Comparison of ENCODE assay signal across 8 cellular contexts in the genomic region with DNA sequence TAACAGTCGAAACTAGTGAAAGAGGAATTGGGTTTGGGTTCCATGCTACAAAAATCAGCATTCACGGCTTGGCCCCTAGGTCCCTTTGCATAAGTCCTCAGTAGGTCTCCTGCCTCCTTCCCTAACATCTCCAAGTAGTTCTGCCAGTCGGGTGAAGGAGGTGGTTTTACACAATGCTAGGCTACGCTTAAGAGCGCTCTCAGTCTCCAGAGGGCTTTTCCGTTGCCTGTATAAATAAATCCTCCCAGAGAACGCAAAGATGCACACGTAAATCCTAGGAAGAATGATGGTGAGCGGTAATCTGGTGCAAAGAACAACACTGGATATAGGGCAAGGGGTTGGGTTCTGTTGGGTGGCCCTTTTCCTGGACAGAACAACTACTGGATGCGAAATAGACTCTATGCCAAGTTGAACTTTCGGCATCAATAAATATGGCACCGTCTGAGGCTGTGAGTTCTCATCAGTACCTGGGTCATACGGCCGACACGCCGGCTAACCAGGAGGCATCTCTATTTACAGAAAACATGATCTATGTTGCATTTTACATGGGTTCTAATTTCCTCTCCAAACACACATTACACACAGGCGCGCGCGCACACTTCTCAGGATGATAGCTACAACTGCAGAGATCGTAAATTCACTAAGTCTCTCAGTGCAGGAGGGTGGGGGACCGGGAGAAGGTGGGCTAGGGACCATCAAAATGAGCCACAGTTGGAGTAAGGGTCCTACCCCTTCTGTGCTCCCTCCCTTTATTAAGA. TPM values are rescaled to one million over a fixed set of nuclear protein-coding genes. Genes with fewer than 3 reads are reported as not detected.
DNase-seq lines count a peak whose midpoint lies in the region; ATAC-seq and TF ChIP-seq lines count a peak whose summit lies in the region.

No MANE protein-coding gene starts in this region.

- H3K27ac Mint-ChIP-seq in activated naive CD4-positive, alpha-beta T cell treated with anti-CD3 and anti-CD28 coated beads, Interleukin-2, amount 50 U/mL, for 72 hours: peak overlapping the region; percentile 91 to 98
- peak overlapping the region; percentile 93 for H3K27ac Mint-ChIP-seq in osteocyte (ENCODE audit: unreplicated experiment)

- peak overlapping the region; percentile 77 for H3K4me3 ChIP-seq in cardiac muscle cell

- H3K4me1 ChIP-seq in cardiac muscle cell (ENCODE audit: low read depth): peaks cover 24% of the 10 kb centered on the region

- no peak for TF ChIP-seq CTCF in cardiac muscle cell (IDR thresholded peaks at IDR 0.05; ENCODE audit: low read depth, low read length)
- TF ChIP-seq CTCF in osteocyte (IDR thresholded peaks at IDR 0.05): no peak

- peak overlapping the region; percentile 99 for H3K27ac ChIP-seq in cardiac muscle cell

- no peaks in the 10 kb centered on the region for H3K27me3 ChIP-seq in cardiac muscle cell

- peak overlapping the region; percentile 95 for H3K4me3 Mint-ChIP-seq in osteocyte (ENCODE audit: unreplicated experiment)

- H3K9me3 ChIP-seq in cardiac muscle cell (ENCODE audit: low read depth): no peaks in the 10 kb centered on the region

- H3K9me3 Mint-ChIP-seq in activated naive CD4-positive, alpha-beta T cell treated with anti-CD3 and anti-CD28 coated beads, Interleukin-2, amount 50 U/mL, for 72 hours: no peaks in the 10 kb centered on the region
- no peaks in the 10 kb centered on the region for H3K9me3 Mint-ChIP-seq in osteocyte (ENCODE audit: unreplicated experiment)

- no peak for ATAC-seq in activated naive CD4-positive, alpha-beta T cell treated with anti-CD3 and anti-CD28 coated beads, Interleukin-2, amount 50 U/mL, for 72 hours
- no peak for ATAC-seq in GM18517 (IDR thresholded peaks at IDR 0.05; ENCODE audit: unreplicated experiment)
- ATAC-seq in HG03342 (IDR thresholded peaks at IDR 0.05; ENCODE audit: unreplicated experiment): no peak

- H3K27me3 Mint-ChIP-seq in osteocyte (ENCODE audit: unreplicated experiment): no peaks in the 10 kb centered on the region

- peaks cover 46% of the 10 kb centered on the region for H3K4me1 Mint-ChIP-seq in osteocyte (ENCODE audit: unreplicated experiment)

- DNase-seq in SIG-M5 treated with dmso at 0.1 percent for 504 hours (lab: John Stamatoyannopoulos, UW; ENCODE audit: unreplicated experiment) (peak; percentile 77), SIG-M5 (lab: John Stamatoyannopoulos, UW) (no peak), OCI-M1 (lab: John Stamatoyannopoulos, UW) (peak; percentile 25), cardiac muscle cell (ENCODE audit: low read depth in 1 of 2, low spot score in 1 of 2) (peak; percentile 44 to 66), osteocyte (ENCODE audit: extremely low spot score, unreplicated experiment) (no peak)
- DNase-seq in activated naive CD4-positive, alpha-beta T cell treated with anti-CD3 and anti-CD28 coated beads, Interleukin-2, amount 50 U/mL, for 72 hours (ENCODE audit: low spot score in 2 of 2): peak in 1 of 2 donors; percentile 25

- peaks cover 28 to 33% of the 10 kb centered on the region in 2 donors for H3K36me3 Mint-ChIP-seq in activated naive CD4-positive, alpha-beta T cell treated with anti-CD3 and anti-CD28 coated beads, Interleukin-2, amount 50 U/mL, for 72 hours
- H3K36me3 Mint-ChIP-seq in osteocyte (ENCODE audit: unreplicated experiment): peaks cover 2% of the 10 kb centered on the region

- no peaks in the 10 kb centered on the region for H3K36me3 ChIP-seq in cardiac muscle cell

RNA-seq across cellular contexts. Expression of gene CAMK2D, which starts 1.3 kb away (rescaled TPM):
- total RNA-seq in activated naive CD4-positive, alpha-beta T cell treated with anti-CD3 and anti-CD28 coated beads, Interleukin-2, amount 50 U/mL, for 72 hours: 10 to 100 TPM; 61.3 to 74.6 TPM
- total RNA-seq in cardiac muscle cell (74.9 and 84.7 TPM in 2 replicates), osteocyte (84.3 and 86.6 TPM in 2 replicates)
- 60.6 and 88.5 TPM in 2 replicates for polyA plus RNA-seq in cardiac muscle cell

Comparison
In these comparisons a context has a peak if more than half of its experiments do, and no peak if none do; other contexts are left out.
1. DNase-seq: peak in SIG-M5 treated with dmso at 0.1 percent for 504 hours (single experiment), OCI-M1 (single experiment) and cardiac muscle cell (2 of 2); none in SIG-M5 (single experiment) and osteocyte (single experiment).